In the genomic region with DNA sequence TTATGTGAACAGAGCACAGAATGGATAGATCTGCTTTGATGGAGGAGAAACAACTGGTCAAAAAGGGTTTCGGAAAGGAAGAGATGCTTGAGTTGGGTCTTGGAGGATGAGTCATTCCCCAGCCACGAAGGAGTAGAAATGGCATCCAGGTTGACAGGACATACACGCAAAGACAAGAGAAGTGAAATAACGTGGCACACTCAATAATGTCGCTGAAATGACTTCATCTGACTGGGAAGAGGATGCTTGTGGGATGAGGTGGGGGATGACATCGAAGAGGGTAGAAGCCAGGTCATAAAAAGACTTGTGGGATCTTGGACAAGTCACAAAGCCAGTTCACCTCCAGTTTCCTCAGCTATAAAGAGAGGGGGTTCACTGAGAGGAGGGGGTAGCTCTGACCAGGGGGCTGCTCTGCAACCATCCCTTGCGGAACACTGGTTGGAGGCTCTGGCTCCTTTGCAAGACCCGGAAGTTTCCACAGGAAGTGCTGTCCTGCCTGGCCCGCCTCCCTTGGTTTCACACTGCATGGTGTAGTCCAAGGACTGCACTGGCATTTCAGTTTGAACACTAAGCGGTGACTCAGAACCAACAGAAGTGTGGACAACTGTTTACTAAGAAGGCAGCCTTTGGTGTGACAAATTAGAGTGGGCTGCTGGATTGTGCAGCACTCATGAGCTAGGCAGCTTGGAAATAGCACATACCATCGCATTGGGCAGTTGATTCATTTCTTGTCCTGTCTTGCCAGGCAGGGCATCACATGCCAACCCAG, we compare ENCODE assay signal across 9 cellular contexts.
DNase-seq lines count a peak whose midpoint lies in the region; ATAC-seq and TF ChIP-seq lines count a peak whose summit lies in the region.
"Had no signal": no experiment of that assay in that cellular context is flagged by ENCODE, and none has a peak within 500 bp of the region (broad histone marks: within the 10 kb centered on the region; RNA-seq: fewer than 3 reads in every experiment).

No MANE protein-coding gene starts in this region.

- peaks cover 21% of the 10 kb centered on the region for H3K27me3 Mint-ChIP-seq in mesothelial cell of epicardium (ENCODE audit: low read depth)

- intact Hi-C loops in left ventricle myocardium superior (cut with micrococcal nuclease): loop anchor here (10.0 kb wide), 1 partner anchor 210 kb away; no protein-coding TSS in a partner anchor

- H3K4me3 Mint-ChIP-seq in mesothelial cell of epicardium: no peak overlapping the region

- H3K27ac ChIP-seq in fibroblast of lung (ENCODE audit: insufficient read depth, low read length): no peak overlapping the region
- H3K27ac ChIP-seq: upper lobe of left lung had no signal

- no peaks in the 10 kb centered on the region for H3K79me2 ChIP-seq in fibroblast of lung (ENCODE audit: control insufficient read depth, insufficient read depth, low read length)

- H3K9ac ChIP-seq in fibroblast of lung (ENCODE audit: insufficient read depth, low read length): no peak overlapping the region

- ATAC-seq in GM21515 (IDR thresholded peaks at IDR 0.05; ENCODE audit: unreplicated experiment) (peak; percentile 48), GM18519 (IDR thresholded peaks at IDR 0.05; ENCODE audit: low FRiP score, unreplicated experiment) (no peak), left ventricle myocardium superior (no peak)

- no peaks in the 10 kb centered on the region for H3K27me3 ChIP-seq in MG63
- H3K27me3 ChIP-seq in fibroblast of lung (ENCODE audit: control insufficient read depth, insufficient read depth, low read length): no peaks in the 10 kb centered on the region
- H3K27me3 ChIP-seq: upper lobe of left lung had no signal

- TF ChIP-seq CTCF in GM10248 (IDR thresholded peaks at IDR 0.05; ENCODE audit: control extremely low read depth, extremely low read depth, low read depth, missing control alignments): no peak
- no peak for TF ChIP-seq CTCF in fibroblast of lung (conservative IDR thresholded peaks at IDR 0.05 in 1 of 2, IDR thresholded peaks at IDR 0.05 in 1 of 2; ENCODE audit: low read depth in 1 of 2, low read length in 2 of 2)
- TF ChIP-seq CTCF in mesothelial cell of epicardium (IDR thresholded peaks at IDR 0.05; ENCODE audit: unreplicated experiment): no peak

- no peaks in the 10 kb centered on the region for H3K9me3 Mint-ChIP-seq in mesothelial cell of epicardium

- peaks cover 5% of the 10 kb centered on the region for H3K4me1 ChIP-seq in fibroblast of lung (ENCODE audit: control insufficient read depth, extremely low read depth, insufficient read depth, low read length)

- POLR2A ChIA-PET in GM10248 (lab: Yijun Ruan, JAX): no interaction called here

- CTCF ChIA-PET in GM10248 (lab: Yijun Ruan, JAX): interaction anchor here (1.2 to 14.7 kb wide), 9 partner anchors 11 to 543 kb away, joined by 3 to 239 read pairs (median 20); partner anchors contain the start of genes ADO and EGR2

- no peaks in the 10 kb centered on the region for H4K20me1 ChIP-seq in fibroblast of lung (ENCODE audit: control insufficient read depth, extremely low read depth, insufficient read depth, low read length)

- no peak overlapping the region for H3K4me2 ChIP-seq in fibroblast of lung (ENCODE audit: extremely low read depth, insufficient read depth, low read length)

- no peak overlapping the region for H3K27ac Mint-ChIP-seq in mesothelial cell of epicardium

- H2AFZ ChIP-seq in fibroblast of lung (ENCODE audit: low read length): no peak overlapping the region

- DNase-seq in GM10248 (ENCODE audit: extremely low spot score) (peak; percentile 54), MG63 (peak; percentile 89), fibroblast of lung (ENCODE audit: low read depth in 2 of 2) (peak; percentile 31 to 86), epidermal melanocyte (ENCODE audit: insufficient read length, low spot score) (no peak), left ventricle myocardium superior (no peak), mesothelial cell of epicardium (ENCODE audit: low spot score in 2 of 2, unreplicated experiment in 2 of 2) (no peak)

- no peaks in the 10 kb centered on the region for H3K36me3 Mint-ChIP-seq in mesothelial cell of epicardium

- no peaks in the 10 kb centered on the region for H3K4me1 Mint-ChIP-seq in mesothelial cell of epicardium

- H3K9me3 ChIP-seq in MG63: no peaks in the 10 kb centered on the region
- H3K9me3 ChIP-seq in fibroblast of lung (ENCODE audit: control insufficient read depth, insufficient read depth, low read depth, low read length): no peaks in the 10 kb centered on the region
- H3K9me3 ChIP-seq: upper lobe of left lung had no signal

- no peak overlapping the region for H3K4me3 ChIP-seq in MG63
- no peak overlapping the region for H3K4me3 ChIP-seq in fibroblast of lung (replicated peaks in 1 of 4; ENCODE audit: control extremely low read depth in 1 of 4, insufficient read depth in 1 of 4, low read depth in 3 of 4, low read length in 4 of 4)
- H3K4me3 ChIP-seq: upper lobe of left lung had no signal

- H3K36me3 ChIP-seq in MG63: no peaks in the 10 kb centered on the region
- H3K36me3 ChIP-seq in fibroblast of lung (ENCODE audit: control insufficient read depth, insufficient read depth, low read length): no peaks in the 10 kb centered on the region
- H3K36me3 ChIP-seq: upper lobe of left lung had no signal

Comparison
In these comparisons a context has a peak if more than half of its experiments do, and no peak if none do; other contexts are left out.
1. DNase-seq: peak in GM10248 (single experiment), MG63 (single experiment) and fibroblast of lung (2 of 2); none in epidermal melanocyte (single experiment), left ventricle myocardium superior (single experiment) and mesothelial cell of epicardium (0 of 2).